In genomic region chr5:122816726-122817125, GRCh38 we compare ENCODE assay signal across 21 cellular contexts. TPM values are rescaled to one million over a fixed set of nuclear protein-coding genes. Genes with fewer than 3 reads are reported as not detected.
DNase-seq lines count a peak whose midpoint lies in the region; ATAC-seq and TF ChIP-seq lines count a peak whose summit lies in the region.
"Had no signal": no experiment of that assay in that cellular context is flagged by ENCODE, and none has a peak within 500 bp of the region (broad histone marks: within the 10 kb centered on the region; RNA-seq: fewer than 3 reads in every experiment).

No MANE protein-coding gene starts in this region.

- DNase-seq in DMS153 (lab: John Stamatoyannopoulos, UW) (peak; percentile 36), DMS153 treated with DMSO at 0.1 percent for 48 hours (lab: John Stamatoyannopoulos, UW; ENCODE audit: unreplicated experiment) (no peak), NCI-H1105 treated with DMSO at 0.1 percent for 48 hours (lab: John Stamatoyannopoulos, UW) (peak; percentile 69), NCI-H774 (lab: John Stamatoyannopoulos, UW) (peak; percentile 71), mesothelial cell of epicardium (ENCODE audit: low spot score in 2 of 2, unreplicated experiment in 2 of 2) (no peak), colonic mucosa (no peak), SIG-M5 (lab: John Stamatoyannopoulos, UW) (no peak)
- no peak for DNase-seq in activated CD4-positive, alpha-beta T cell treated with anti-CD3 and anti-CD28 coated beads for 36 hours
- DNase-seq: BE2C; CD4-positive, alpha-beta T cell; DMS79 treated with DMSO at 0.1 percent for 48 hours; GOT3; IMR-90; Karpas-422; MM.1S; NCI-H1436; NCI-H446 treated with DMSO at 0.1 percent for 48 hours; NK-92 treated with Interleukin-12 subunit alpha and Interleukin-12 subunit beta, amount 100 ng/mL, for 24 hours; SHP77; T-helper 2 cell had no signal

- intact Hi-C loops in colonic mucosa (cut with DNase I) = no loop called here
- intact Hi-C loops in activated CD4-positive, alpha-beta T cell treated with anti-CD3 and anti-CD28 coated beads for 36 hours (cut with DNase I, micrococcal nuclease) = no loop called here

- H3K9me3 Mint-ChIP-seq in mesothelial cell of epicardium = no peaks in the 10 kb centered on the region
- no peaks in the 10 kb centered on the region for H3K9me3 Mint-ChIP-seq in activated CD4-positive, alpha-beta T cell treated with anti-CD3 and anti-CD28 coated beads for 36 hours (ENCODE audit: low read depth)
- H3K9me3 Mint-ChIP-seq: CD4-positive, alpha-beta T cell had no signal

- H3K4me1 ChIP-seq in colonic mucosa = no peaks in the 10 kb centered on the region
- H3K4me1 ChIP-seq: BE2C had no signal

- no peaks in the 10 kb centered on the region for H3K9me3 ChIP-seq in colonic mucosa
- H3K9me3 ChIP-seq: BE2C had no signal

- ATAC-seq in activated CD4-positive, alpha-beta T cell treated with anti-CD3 and anti-CD28 coated beads for 36 hours = no peak

- H3K4me1 Mint-ChIP-seq in mesothelial cell of epicardium = peaks cover 12% of the 10 kb centered on the region
- no peaks in the 10 kb centered on the region for H3K4me1 Mint-ChIP-seq in activated CD4-positive, alpha-beta T cell treated with anti-CD3 and anti-CD28 coated beads for 36 hours

- H3K36me3 ChIP-seq in colonic mucosa = no peaks in the 10 kb centered on the region
- H3K36me3 ChIP-seq: BE2C had no signal

- peak overlapping the region; percentile 54 for H3K27ac Mint-ChIP-seq in mesothelial cell of epicardium
- no peak overlapping the region for H3K27ac Mint-ChIP-seq in activated CD4-positive, alpha-beta T cell treated with anti-CD3 and anti-CD28 coated beads for 36 hours
- H3K27ac Mint-ChIP-seq: CD4-positive, alpha-beta T cell had no signal

- H3K4me3 ChIP-seq in colonic mucosa = no peak overlapping the region

- no peaks in the 10 kb centered on the region for H3K27me3 Mint-ChIP-seq in mesothelial cell of epicardium (ENCODE audit: low read depth)
- H3K27me3 Mint-ChIP-seq in activated CD4-positive, alpha-beta T cell treated with anti-CD3 and anti-CD28 coated beads for 36 hours = no peaks in the 10 kb centered on the region
- H3K27me3 Mint-ChIP-seq: CD4-positive, alpha-beta T cell had no signal

- no peak overlapping the region for H3K4me3 Mint-ChIP-seq in mesothelial cell of epicardium
- H3K4me3 Mint-ChIP-seq in activated CD4-positive, alpha-beta T cell treated with anti-CD3 and anti-CD28 coated beads for 36 hours = no peak overlapping the region
- H3K4me3 Mint-ChIP-seq: CD4-positive, alpha-beta T cell had no signal

- TF ChIP-seq CTCF in mesothelial cell of epicardium (IDR thresholded peaks at IDR 0.05; ENCODE audit: unreplicated experiment) (no peak), colonic mucosa (IDR thresholded peaks at IDR 0.05) (no peak)

- no peaks in the 10 kb centered on the region for H3K27me3 ChIP-seq in colonic mucosa
- H3K27me3 ChIP-seq: BE2C had no signal

- CTCF ChIA-PET in activated CD4-positive, alpha-beta T cell treated with anti-CD3 and anti-CD28 coated beads for 36 hours (lab: Charles Lee) = interaction anchor here (0.9 to 1.1 kb wide), 2 partner anchors 9 to 13 kb away, joined by 3 to 4 read pairs; no protein-coding TSS in a partner anchor

- peaks cover 25% of the 10 kb centered on the region for H3K36me3 Mint-ChIP-seq in mesothelial cell of epicardium
- H3K36me3 Mint-ChIP-seq in activated CD4-positive, alpha-beta T cell treated with anti-CD3 and anti-CD28 coated beads for 36 hours (ENCODE audit: low read depth) = peaks cover 8% of the 10 kb centered on the region

- POLR2A ChIA-PET in activated CD4-positive, alpha-beta T cell treated with anti-CD3 and anti-CD28 coated beads for 36 hours (lab: Charles Lee) = no interaction called here

- H3K27ac ChIP-seq in colonic mucosa = no peak overlapping the region
- H3K27ac ChIP-seq: 22Rv1 had no signal

- no peak overlapping the region for H3K9ac ChIP-seq in colonic mucosa (ENCODE audit: low read depth in 2 of 2, low read length in 2 of 2)

RNA-seq across cellular contexts. Expression of gene SNX24, which starts 28.7 kb away (rescaled TPM):
- total RNA-seq in mesothelial cell of epicardium (40.9 to 50.4 TPM (median 44.5 TPM) in 3 replicates), colonic mucosa (10 to 100 TPM in 1 of 2 donors, 1 to 10 TPM in 1; 8.8 to 17.0 TPM)
- 1 to 10 TPM; 4.0 to 4.9 TPM for total RNA-seq in activated CD4-positive, alpha-beta T cell treated with anti-CD3 and anti-CD28 coated beads for 36 hours

RNA-seq across cellular contexts. Expression of gene SNX2, which starts 41.8 kb away (rescaled TPM):
- total RNA-seq in mesothelial cell of epicardium (141 to 147 TPM (median 142 TPM) in 3 replicates), colonic mucosa (10 to 100 TPM; 61.0 to 71.9 TPM)
- total RNA-seq in activated CD4-positive, alpha-beta T cell treated with anti-CD3 and anti-CD28 coated beads for 36 hours = 10 to 100 TPM; 50.2 to 56.0 TPM

Comparison
In these comparisons a context has a peak if more than half of its experiments do, and no peak if none do; other contexts are left out.
1. DNase-seq: peak in DMS153 (single experiment), NCI-H1105 treated with DMSO at 0.1 percent for 48 hours (single experiment) and NCI-H774 (single experiment); none in DMS153 treated with DMSO at 0.1 percent for 48 hours (single experiment), mesothelial cell of epicardium (0 of 2), colonic mucosa (single experiment), SIG-M5 (single experiment) and activated CD4-positive, alpha-beta T cell treated with anti-CD3 and anti-CD28 coated beads for 36 hours (single experiment).